In the genomic region with DNA sequence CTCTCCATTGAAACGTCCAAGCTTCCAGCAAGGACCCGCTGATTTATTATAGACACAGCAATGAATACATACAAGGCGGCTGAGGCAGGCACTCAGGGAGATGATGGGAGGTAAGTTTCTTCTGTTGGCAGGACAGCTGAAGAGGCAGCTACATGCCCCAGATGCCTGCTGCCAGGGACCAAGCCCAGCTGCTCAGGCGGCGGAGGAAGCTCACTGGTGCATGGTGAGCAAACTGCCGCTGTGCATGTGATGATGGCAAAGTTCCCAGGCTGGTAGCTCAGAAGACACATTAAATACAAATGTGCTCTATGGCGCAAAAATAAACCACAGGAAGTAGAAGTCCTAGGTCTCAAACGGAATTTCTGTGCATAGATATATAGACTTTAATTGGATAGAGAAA, we compare ENCODE assay signal across 9 cellular contexts. TPM values are rescaled to one million over a fixed set of nuclear protein-coding genes. Genes with fewer than 3 reads are reported as not detected.
DNase-seq lines count a peak whose midpoint lies in the region; ATAC-seq, FAIRE-seq and TF ChIP-seq lines count a peak whose summit lies in the region.
"Had no signal": no experiment of that assay in that cellular context is flagged by ENCODE, and none has a peak within 500 bp of the region (broad histone marks: within the 10 kb centered on the region; RNA-seq: fewer than 3 reads in every experiment).

No MANE protein-coding gene starts in this region.

- peak; percentile 56 for FAIRE-seq in GM19239 (lab: Jason Lieb, UNC)
- no peak for FAIRE-seq in RCC 7860 (lab: Jason Lieb, UNC)

- H4K20me1 ChIP-seq in BLaER1, result peaks cover 21% of the 10 kb centered on the region

- no peaks in the 10 kb centered on the region for H3K27me3 ChIP-seq in BLaER1
- H3K27me3 ChIP-seq in Peyer's patch, result no peaks in the 10 kb centered on the region
- H3K27me3 ChIP-seq in colonic mucosa, result no peaks in the 10 kb centered on the region

- intact Hi-C loops in colonic mucosa (cut with DNase I), result no loop called here

- no peaks in the 10 kb centered on the region for H3K9me3 ChIP-seq in BLaER1
- no peaks in the 10 kb centered on the region for H3K9me3 ChIP-seq in Peyer's patch
- H3K9me3 ChIP-seq in colonic mucosa, result no peaks in the 10 kb centered on the region

- H3K9ac ChIP-seq in BLaER1 (peak overlapping the region; percentile 97), colonic mucosa (ENCODE audit: low read depth in 2 of 2, low read length in 2 of 2) (no peak overlapping the region)

- no peak for TF ChIP-seq POLR2A in Peyer's patch (IDR thresholded peaks at IDR 0.05)

- peak overlapping the region; percentile 97 for H3K27ac ChIP-seq in BLaER1
- H3K27ac ChIP-seq in Peyer's patch, result no peak overlapping the region
- H3K27ac ChIP-seq in colonic mucosa, result no peak overlapping the region

- DNase-seq in GM19239 (ENCODE audit: insufficient read length, low spot score) (no peak), Peyer's patch (peak in 2 of 3 donors; percentile 49 to 67), left kidney (ENCODE audit: low read depth, low spot score) (peak; percentile 37), HuH-7 (ENCODE audit: low spot score) (no peak), colonic mucosa (no peak), RCC 7860 (ENCODE audit: low spot score) (no peak)

- peaks cover 52% of the 10 kb centered on the region for H3K4me1 ChIP-seq in BLaER1
- no peaks in the 10 kb centered on the region for H3K4me1 ChIP-seq in Peyer's patch
- H3K4me1 ChIP-seq in colonic mucosa, result peaks cover 7% of the 10 kb centered on the region

- ATAC-seq in GM19328 (IDR thresholded peaks at IDR 0.05; ENCODE audit: unreplicated experiment), result no peak
- ATAC-seq: WTC11 had no signal

- peaks cover 67% of the 10 kb centered on the region for H3K36me3 ChIP-seq in BLaER1
- no peaks in the 10 kb centered on the region for H3K36me3 ChIP-seq in Peyer's patch
- no peaks in the 10 kb centered on the region for H3K36me3 ChIP-seq in colonic mucosa

- H3K4me3 ChIP-seq in BLaER1 (peak overlapping the region; percentile 78), Peyer's patch (no peak overlapping the region), colonic mucosa (no peak overlapping the region)

- H3K4me2 ChIP-seq in BLaER1, result peak overlapping the region; percentile 97

- no peak for TF ChIP-seq CTCF in Peyer's patch (IDR thresholded peaks at IDR 0.05)
- TF ChIP-seq CTCF in colonic mucosa (IDR thresholded peaks at IDR 0.05), result no peak

RNA-seq across cellular contexts. Expression of gene DNTT, which starts 2.3 kb away (rescaled TPM):
- not detected for total RNA-seq in Peyer's patch
- total RNA-seq in colonic mucosa, result not detected
- total RNA-seq: WTC11 had no signal

RNA-seq across cellular contexts. Expression of gene BLNK, which starts 35.1 kb away (rescaled TPM):
- 10 to 100 TPM; 49.3 to 79.5 (median 50.1) TPM for total RNA-seq in Peyer's patch
- 10 to 100 TPM; 13.5 to 24.0 TPM for total RNA-seq in colonic mucosa
- total RNA-seq: WTC11 had no signal

RNA-seq across cellular contexts. Expression of gene OPALIN, which starts 52.3 kb away (rescaled TPM):
- total RNA-seq in Peyer's patch (not detected), colonic mucosa (not detected)

Comparison
In these comparisons a context has a peak if more than half of its experiments do, and no peak if none do; other contexts are left out.
1. DNase-seq: peak in Peyer's patch (2 of 3) and left kidney (single experiment); none in GM19239 (single experiment), HuH-7 (single experiment), colonic mucosa (single experiment) and RCC 7860 (single experiment).